8 cellular contexts compared by ENCODE assay signal in the genomic region with DNA sequence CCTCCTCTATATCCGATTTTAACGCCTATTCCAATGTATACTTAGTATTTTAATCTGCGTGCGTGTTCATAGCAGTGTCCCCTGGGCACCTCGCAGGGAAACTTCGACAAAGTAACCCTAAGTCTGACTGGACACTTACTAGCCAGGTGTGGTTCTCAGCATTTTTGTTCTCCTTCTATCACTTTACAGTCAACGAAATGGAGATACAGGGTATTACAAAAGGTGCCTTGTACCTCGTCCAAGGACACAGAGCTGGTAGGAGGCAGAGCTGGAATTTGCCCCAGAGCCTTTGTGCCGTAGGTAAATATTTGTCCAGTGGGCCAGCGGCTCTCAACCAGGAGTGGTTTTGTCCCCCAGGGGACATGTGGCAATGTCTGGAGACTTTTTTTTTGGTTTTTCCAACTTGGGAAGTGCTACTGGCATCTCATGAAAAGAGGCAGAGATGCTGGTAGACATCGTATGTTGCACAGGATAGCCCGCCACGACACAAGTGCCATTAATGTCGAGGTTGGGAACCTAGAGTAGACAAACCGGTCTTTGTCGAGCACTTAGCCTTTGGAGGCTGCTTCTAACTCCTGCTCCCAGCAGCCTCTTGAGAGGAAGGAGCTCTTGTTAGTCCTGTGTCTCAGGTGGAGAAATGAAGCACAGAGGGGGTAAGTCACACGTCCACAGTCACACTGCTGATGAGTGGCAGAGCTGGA. TPM values are rescaled to one million over a fixed set of nuclear protein-coding genes. Genes with fewer than 3 reads are reported as not detected.
A peak's percentile ranks its signal among the peaks of the same experiment; 100 is the strongest.
DNase-seq lines count a peak whose midpoint lies in the region; TF ChIP-seq lines count a peak whose summit lies in the region.

No MANE protein-coding gene starts in this region.

- no peak overlapping the region for H3K27ac ChIP-seq in ACC112 (ENCODE audit: low read depth, low read length)
- H3K27ac ChIP-seq in HUES6 (ENCODE audit: low read depth, low read length) = no peak overlapping the region
- H3K27ac ChIP-seq in mesendoderm (ENCODE audit: low read depth, low read length) = no peak overlapping the region

- no peak for TF ChIP-seq CTCF in astrocyte of the spinal cord (IDR thresholded peaks at IDR 0.05; ENCODE audit: low read depth, low read length)

- H3K27me3 ChIP-seq in ACC112 (ENCODE audit: insufficient read depth, low read length) (no peaks in the 10 kb centered on the region), HUES6 (ENCODE audit: control insufficient read depth, insufficient read depth, low read length) (no peaks in the 10 kb centered on the region), mesendoderm (ENCODE audit: insufficient read depth, low read length, poor library complexity) (no peaks in the 10 kb centered on the region)

- H3K4ac ChIP-seq in mesendoderm (ENCODE audit: low read depth, low read length) = no peak overlapping the region

- no peak overlapping the region for H2BK120ac ChIP-seq in mesendoderm (ENCODE audit: low read depth, low read length)

- H2AK5ac ChIP-seq in mesendoderm (ENCODE audit: low read length) = no peak overlapping the region

- H3K4me1 ChIP-seq in ACC112 (ENCODE audit: control insufficient read depth, insufficient read depth, low read length, unreplicated experiment) = no peaks in the 10 kb centered on the region
- peaks cover 23% of the 10 kb centered on the region for H3K4me1 ChIP-seq in HUES6 (ENCODE audit: control insufficient read depth, insufficient read depth, low read length)
- no peaks in the 10 kb centered on the region for H3K4me1 ChIP-seq in mesendoderm (ENCODE audit: control insufficient read depth, low read depth, low read length)

- no peak overlapping the region for H2BK5ac ChIP-seq in mesendoderm (ENCODE audit: low read length)

- H3K9ac ChIP-seq in HUES6 (ENCODE audit: low read length) = peak overlapping the region; percentile 45
- H3K9ac ChIP-seq in mesendoderm (ENCODE audit: low read length) = peak overlapping the region; percentile 21

- H2BK15ac ChIP-seq in mesendoderm (replicated peaks; ENCODE audit: low read depth) = no peak overlapping the region

- no peak overlapping the region for H4K5ac ChIP-seq in mesendoderm (ENCODE audit: low read length)

- H3K9me3 ChIP-seq in HUES6 (ENCODE audit: control insufficient read depth, insufficient read depth, low read depth, low read length) = no peaks in the 10 kb centered on the region

- no peaks in the 10 kb centered on the region for H3K36me3 ChIP-seq in ACC112 (ENCODE audit: insufficient read depth, low read length)
- peaks cover 7% of the 10 kb centered on the region for H3K36me3 ChIP-seq in HUES6 (ENCODE audit: control insufficient read depth, insufficient read depth, low read length)
- no peaks in the 10 kb centered on the region for H3K36me3 ChIP-seq in mesendoderm (ENCODE audit: control insufficient read depth, insufficient read depth, low read length)

- H3K79me1 ChIP-seq in mesendoderm (ENCODE audit: low read length) = peaks cover 19% of the 10 kb centered on the region

- no peak overlapping the region for H3K18ac ChIP-seq in mesendoderm (ENCODE audit: low read length)

- no CpG with 5 or more reads among the region's 17 CpGs for WGBS in mesendoderm (ENCODE audit: extremely low coverage, insufficient coverage, low lambda C conversion rate)

- H3K79me2 ChIP-seq in ACC112 (ENCODE audit: control insufficient read depth, insufficient read depth, low read length, unreplicated experiment) = peaks cover 10% of the 10 kb centered on the region
- peaks cover 10% of the 10 kb centered on the region for H3K79me2 ChIP-seq in mesendoderm (ENCODE audit: control insufficient read depth, insufficient read depth, low read length)

- no peak overlapping the region for H2AFZ ChIP-seq in ACC112 (ENCODE audit: low read length, unreplicated experiment)

- H3K56ac ChIP-seq in mesendoderm (ENCODE audit: low read length) = peak overlapping the region; percentile 66

- H4K8ac ChIP-seq in mesendoderm (ENCODE audit: low read depth, low read length) = no peak overlapping the region

- DNase-seq in astrocyte of the spinal cord (ENCODE audit: low read depth, low spot score) = no peak
- no peak for DNase-seq in mesendoderm
- no peak for DNase-seq in stimulated activated CD4-positive, alpha-beta T cell treated with anti-CD3 and anti-CD28 coated beads, Interleukin-4, amount 100 ng/mL, for 4 hours
- no peak for DNase-seq in GM03348 (ENCODE audit: low spot score)
- DNase-seq in A172 (ENCODE audit: low spot score) = no peak
- DNase-seq in midbrain (lab: John Stamatoyannopoulos, UW) = no peak

- in situ Hi-C loops in astrocyte of the spinal cord (cut with HindIII; ENCODE audit: low sequenced_read_pairs) = no loop called here

- H3K23ac ChIP-seq in mesendoderm (ENCODE audit: low read length) = no peak overlapping the region

- peak overlapping the region; percentile 82 for H3K4me3 ChIP-seq in ACC112 (ENCODE audit: low read depth, low read length)
- H3K4me3 ChIP-seq in HUES6 (ENCODE audit: low read depth, low read length) = peak overlapping the region; percentile 61
- H3K4me3 ChIP-seq in astrocyte of the spinal cord (ENCODE audit: low read depth, low read length) = peak overlapping the region; percentile 74
- H3K4me3 ChIP-seq in mesendoderm (ENCODE audit: low read length) = no peak overlapping the region

- H3K4me2 ChIP-seq in mesendoderm (ENCODE audit: low read length) = peak overlapping the region; percentile 13

RNA-seq across cellular contexts. Expression of a gene that starts 1.1 kb away (rescaled TPM):
- polyA plus RNA-seq in mesendoderm (2013, experiment 1 of 2) = 19.9 TPM
- 20.3 TPM for polyA plus RNA-seq in mesendoderm (2013, experiment 2 of 2)
- total RNA-seq in A172 (2014; rRNA removed; shearing (Covaris generic)) = 27.5 and 29.4 TPM in 2 replicates

RNA-seq across cellular contexts. Expression of a gene that starts 21.1 kb away (rescaled TPM):
- polyA plus RNA-seq in mesendoderm (2013, experiment 1 of 2) = 50.7 TPM
- 51.3 TPM for polyA plus RNA-seq in mesendoderm (2013, experiment 2 of 2)
- 18.1 and 44.8 TPM in 2 replicates for total RNA-seq in A172 (2014; rRNA removed; shearing (Covaris generic))

RNA-seq across cellular contexts. Expression of a gene that starts 33.6 kb away (rescaled TPM):
- polyA plus RNA-seq in mesendoderm (2013, experiment 1 of 2) = not detected
- polyA plus RNA-seq in mesendoderm (2013, experiment 2 of 2) = not detected
- total RNA-seq in A172 (2014; rRNA removed; shearing (Covaris generic)) = not detected in 2 replicates

RNA-seq across cellular contexts. Expression of a gene that starts 55.3 kb away (rescaled TPM):
- 0.03 TPM for polyA plus RNA-seq in mesendoderm (2013, experiment 1 of 2)
- polyA plus RNA-seq in mesendoderm (2013, experiment 2 of 2) = not detected
- not detected in 2 replicates for total RNA-seq in A172 (2014; rRNA removed; shearing (Covaris generic))

RNA-seq across cellular contexts. Expression of a gene that starts 59.8 kb away (rescaled TPM):
- not detected for polyA plus RNA-seq in mesendoderm (2013, experiment 1 of 2)
- polyA plus RNA-seq in mesendoderm (2013, experiment 2 of 2) = not detected
- total RNA-seq in A172 (2014; rRNA removed; shearing (Covaris generic)) = not detected in 2 replicates
